Comparison of ENCODE assay signal across 7 cellular contexts in genomic region chr9:129458663-129459549, GRCh38.
DNase-seq lines count a peak whose midpoint lies in the region; ATAC-seq, FAIRE-seq and TF ChIP-seq lines count a peak whose summit lies in the region.

No MANE protein-coding gene starts in this region.

- H3K9me3 Mint-ChIP-seq in memory B cell, result peaks cover 9% of the 10 kb centered on the region

- POLR2A ChIA-PET in GM12878 (lab: Charles Lee), result interaction anchor here (0.5 to 1.9 kb wide), 11 partner anchors 30 to 320 kb away, joined by 3 to 6 read pairs (median 3); no protein-coding TSS in a partner anchor

- SMC1A ChIA-PET in GM12878 (lab: Charles Lee; ENCODE audit: uncharacterized antibody, unreplicated experiment), result interaction anchor here (0.7 to 3.0 kb wide), 12 partner anchors 17 to 319 kb away, joined by 3 to 9 read pairs (median 4); no protein-coding TSS in a partner anchor

- H3K27ac Mint-ChIP-seq in memory B cell, result no peak overlapping the region

- TF ChIP-seq POLR2A in GM12878 (IDR thresholded peaks at IDR 0.05; ENCODE audit: low read depth, low read length), result no peak

- DNase-seq in H7, result peak; percentile 84
- peak; percentile 79 for DNase-seq in NOMO-1 treated with DMSO at 0.1 percent for 48 hours (lab: John Stamatoyannopoulos, UW; ENCODE audit: unreplicated experiment)
- no peak for DNase-seq in GM12878 (ENCODE audit: low read depth, low spot score)
- peak in 1 of 2 donors; percentile 49 for DNase-seq in memory B cell (ENCODE audit: low spot score in 2 of 2)
- no peak for DNase-seq in AG20443 (ENCODE audit: low spot score)

- FAIRE-seq in GM12878 (lab: Jason Lieb, UNC), result no peak

- H3K4me1 ChIP-seq in GM12878 (ENCODE audit: control insufficient read depth, insufficient read depth, low read length), result peaks cover 26% of the 10 kb centered on the region

- no peak for TF ChIP-seq RAD21 in GM12878 (IDR thresholded peaks at IDR 0.05; ENCODE audit: insufficient read depth, low read depth, low read length)

- RAD21 ChIA-PET in GM12878 (lab: Charles Lee; ENCODE audit: unreplicated experiment), result interaction anchor here (0.7 to 3.0 kb wide), 12 partner anchors 25 to 378 kb away, joined by 3 to 19 read pairs (median 4); partner anchors contain the start of gene DOLPP1

- H3K9me3 ChIP-seq in GM12878 (replicated peaks; ENCODE audit: control insufficient read depth, insufficient read depth, low read length), result no peaks in the 10 kb centered on the region

- no peak for TF ChIP-seq CTCF in GM12878 (IDR thresholded peaks at IDR 0.05 in 2 of 3, conservative IDR thresholded peaks at IDR 0.05 in 1 of 3; ENCODE audit: control insufficient read depth in 2 of 3, extremely low read depth in 1 of 3, insufficient read depth in 1 of 3, low read depth in 3 of 3, low read length in 3 of 3)

- H3K36me3 Mint-ChIP-seq in memory B cell, result no peaks in the 10 kb centered on the region

- no peaks in the 10 kb centered on the region for H3K36me3 ChIP-seq in H7 (replicated peaks; ENCODE audit: control insufficient read depth, insufficient read depth, low read length)
- no peaks in the 10 kb centered on the region for H3K36me3 ChIP-seq in GM12878 (ENCODE audit: control insufficient read depth in 2 of 2, insufficient read depth in 2 of 2, low read length in 1 of 2)

- peaks cover 18% of the 10 kb centered on the region for H3K4me1 Mint-ChIP-seq in memory B cell

- in situ Hi-C loops in GM12878 (cut with MboI), result no loop called here

- peak overlapping the region; percentile 47 for H2AFZ ChIP-seq in GM12878 (ENCODE audit: control insufficient read depth, low read depth, low read length)

- no peak overlapping the region for H3K9ac ChIP-seq in GM12878 (ENCODE audit: control insufficient read depth, insufficient read depth, low read length)

- H3K27me3 ChIP-seq in H7 (ENCODE audit: control insufficient read depth, insufficient read depth, low read length) (peaks cover 24% of the 10 kb centered on the region; the same call in 1 of the 2 replicates), GM12878 (replicated peaks in 1 of 2; ENCODE audit: control insufficient read depth in 2 of 2, insufficient read depth in 2 of 2, low read length in 1 of 2) (no peaks in the 10 kb centered on the region)

- peak overlapping the region; percentile 82 for H3K4me2 ChIP-seq in GM12878 (ENCODE audit: control insufficient read depth, insufficient read depth)

- CTCF ChIA-PET in GM12878 (lab: Yijun Ruan, JAX), result interaction anchor here (0.7 to 3.0 kb wide), 9 partner anchors 17 to 421 kb away, joined by 3 to 16 read pairs (median 4); no protein-coding TSS in a partner anchor

- H3K27me3 Mint-ChIP-seq in memory B cell, result peaks cover 15% of the 10 kb centered on the region

- H3K79me2 ChIP-seq in GM12878 (ENCODE audit: control insufficient read depth, insufficient read depth, low read length), result no peaks in the 10 kb centered on the region

- ATAC-seq in GM12878 (peak; percentile 28), memory B cell (ENCODE audit: low read depth) (peak; percentile 49), GM19467 (IDR thresholded peaks at IDR 0.05; ENCODE audit: unreplicated experiment) (no peak)

- peak overlapping the region; percentile 13 for H3K4me3 Mint-ChIP-seq in memory B cell

- no peak for TF ChIP-seq EP300 in GM12878 (IDR thresholded peaks at IDR 0.05; ENCODE audit: borderline replicate concordance in 1 of 2, control insufficient read depth in 1 of 2, low read depth in 2 of 2, low read length in 2 of 2)

- no TSS peak for BruUV-seq in GM12878 (replicated peaks; lab: Mats Ljungman, UMichigan)

- peak overlapping the region; percentile 50; the same call in 1 of the 2 replicates for H3K4me3 ChIP-seq in H7 (ENCODE audit: insufficient read depth, low read depth, low read length)
- H3K4me3 ChIP-seq in GM12878, result no peak overlapping the region; the same call in 1 of the 2 replicates

- 11% methylated on average over 29 of the region's 29 CpGs for WGBS in GM12878 (ENCODE audit: insufficient coverage, insufficient replicate concordance, low lambda C conversion rate, missing lambda C conversion rate)

- H3K27ac ChIP-seq in GM12878 (ENCODE audit: control insufficient read depth, insufficient read depth) (no peak overlapping the region), temporal lobe (ENCODE audit: low read depth, low read length) (peak overlapping the region; percentile 95)

- H4K20me1 ChIP-seq in GM12878 (ENCODE audit: control insufficient read depth, insufficient read depth), result no peaks in the 10 kb centered on the region

- intact Hi-C loops in GM12878 (cut with micrococcal nuclease; ENCODE audit: unreplicated experiment), result loop anchor here (2.0 kb wide), 1 partner anchor 318 kb away; no protein-coding TSS in a partner anchor

TF ChIP-seq in GM12878, 131 proteins besides CTCF, POLR2A, EP300 and RAD21:
- TF ChIP-seq CHD2 (IDR thresholded peaks at IDR 0.05; ENCODE audit: borderline replicate concordance, low read depth, low read length), result 0 out of 2 replicates have a peak, but pooled peaks have one; percentile 45
- peak; percentile 24; the same call in 1 of the 2 replicates for TF ChIP-seq SPI1 (IDR thresholded peaks at IDR 0.05; ENCODE audit: borderline replicate concordance, insufficient read depth, low read depth, low read length)
- TF ChIP-seq YY1 (IDR thresholded peaks at IDR 0.05; ENCODE audit: low read depth, low read length), result peak; percentile 33; the same call in 1 of the 2 replicates
- TF ChIP-seq ZBTB40 (IDR thresholded peaks at IDR 0.05; ENCODE audit: borderline replicate concordance), result no peak
- TF ChIP-seq CBX3 (IDR thresholded peaks at IDR 0.05; ENCODE audit: borderline replicate concordance, low read depth), result no peak
- peak; percentile 37; the same call in 1 of the 2 replicates for TF ChIP-seq GATAD2B (conservative IDR thresholded peaks at IDR 0.05; ENCODE audit: low read depth)
TF ChIP-seq in GM12878: peak in this region for 4.

Comparison
In these comparisons a context has a peak if more than half of its experiments do, and no peak if none do; other contexts are left out.
1. DNase-seq: peak in H7 (single experiment) and NOMO-1 treated with DMSO at 0.1 percent for 48 hours (single experiment); none in GM12878 (single experiment) and AG20443 (single experiment).